Comparison of ENCODE assay signal across 8 cellular contexts in genomic region chr14:54220122-54220691, GRCh38.
DNase-seq lines count a peak whose midpoint lies in the region; ATAC-seq and TF ChIP-seq lines count a peak whose summit lies in the region.

No MANE protein-coding gene starts in this region.

- TF ChIP-seq POLR2A in heart left ventricle (IDR thresholded peaks at IDR 0.05) (no peak), ovary (IDR thresholded peaks at IDR 0.05) (no peak)

- 2 to 5% (median 4%) methylated on average over 26 of the region's 26 CpGs for WGBS in heart left ventricle, 4 donors
- WGBS in ovary, 3 donors, result 2 to 3% (median 2%) methylated on average over 26 of the region's 26 CpGs

- peak; percentile 62 to 80 (median 78) for ATAC-seq in heart left ventricle
- no peak for ATAC-seq in HG03378 (IDR thresholded peaks at IDR 0.05; ENCODE audit: unreplicated experiment)

- no peaks in the 10 kb centered on the region for H3K9me3 Mint-ChIP-seq in activated CD4-positive, alpha-beta memory T cell treated with anti-CD3 and anti-CD28 coated beads, Interleukin-2, amount 10 ng/mL, durations not matched to agents 7 days and 5 days

- H3K4me3 ChIP-seq in BJ (ENCODE audit: low read depth, low read length) (peak overlapping the region; percentile 12; the same call in 1 of the 2 replicates), heart left ventricle (peak overlapping the region in 11 of 12 donors; percentile 3 to 53 (median 37)), ovary (peak overlapping the region; percentile 22)

- H3K9me3 ChIP-seq in heart left ventricle (no peaks in the 10 kb centered on the region), ovary (no peaks in the 10 kb centered on the region)

- H3K36me3 ChIP-seq in BJ (ENCODE audit: control insufficient read depth, insufficient read depth, low read length) (no peaks in the 10 kb centered on the region), heart left ventricle (no peaks in the 10 kb centered on the region), ovary (no peaks in the 10 kb centered on the region)

- H3K27me3 Mint-ChIP-seq in activated CD4-positive, alpha-beta memory T cell treated with anti-CD3 and anti-CD28 coated beads, Interleukin-2, amount 10 ng/mL, durations not matched to agents 7 days and 5 days, result peaks cover 65% of the 10 kb centered on the region

- no peak overlapping the region for H3K4me3 Mint-ChIP-seq in activated CD4-positive, alpha-beta memory T cell treated with anti-CD3 and anti-CD28 coated beads, Interleukin-2, amount 10 ng/mL, durations not matched to agents 7 days and 5 days

- H3K27me3 ChIP-seq in BJ (ENCODE audit: control insufficient read depth, insufficient read depth, low read length) (peaks cover 3% of the 10 kb centered on the region), heart left ventricle (peaks cover 0 to 53% (median 27%) of the 10 kb centered on the region in 9 donors), ovary (no peaks in the 10 kb centered on the region)

- no peak overlapping the region for H3K27ac Mint-ChIP-seq in activated CD4-positive, alpha-beta memory T cell treated with anti-CD3 and anti-CD28 coated beads, Interleukin-2, amount 10 ng/mL, durations not matched to agents 7 days and 5 days

- TF ChIP-seq EP300 in ovary (IDR thresholded peaks at IDR 0.05), result no peak

- DNase-seq in BJ (ENCODE audit: low read depth), result no peak
- peak; percentile 84 for DNase-seq in NCI-H69 (lab: John Stamatoyannopoulos, UW)
- DNase-seq in heart left ventricle, result peak in 3 of 5 donors; percentile 30 to 69 (median 45)
- peak in 2 of 5 donors; percentile 27 to 32 for DNase-seq in ovary
- no peak for DNase-seq in activated gamma-delta T cell (lab: John Stamatoyannopoulos, UW)
- no peak for DNase-seq in DMS153 treated with DMSO at 0.1 percent for 48 hours (lab: John Stamatoyannopoulos, UW; ENCODE audit: unreplicated experiment)
- DNase-seq in activated CD4-positive, alpha-beta memory T cell treated with anti-CD3 and anti-CD28 coated beads, Interleukin-2, amount 10 ng/mL, durations not matched to agents 7 days and 5 days, result no peak

- POLR2A ChIA-PET in BJ (lab: Charles Lee), result no interaction called here
- POLR2A ChIA-PET in activated CD4-positive, alpha-beta memory T cell treated with anti-CD3 and anti-CD28 coated beads, Interleukin-2, amount 10 ng/mL, durations not matched to agents 7 days and 5 days (lab: Charles Lee), result no interaction called here

- H3K4me1 Mint-ChIP-seq in activated CD4-positive, alpha-beta memory T cell treated with anti-CD3 and anti-CD28 coated beads, Interleukin-2, amount 10 ng/mL, durations not matched to agents 7 days and 5 days, result peaks cover 4% of the 10 kb centered on the region

- CTCF ChIA-PET in BJ (lab: Yijun Ruan, JAX), result interaction anchor here (1.0 to 1.3 kb wide), 2 partner anchors 109 to 682 kb away, joined by 3 read pairs; no protein-coding TSS in a partner anchor
- CTCF ChIA-PET in activated CD4-positive, alpha-beta memory T cell treated with anti-CD3 and anti-CD28 coated beads, Interleukin-2, amount 10 ng/mL, durations not matched to agents 7 days and 5 days (lab: Charles Lee), result interaction anchor here (0.6 kb wide), 1 partner anchor 9 kb away, joined by 3 read pairs; no protein-coding TSS in a partner anchor

- peak overlapping the region in 5 of 12 donors; percentile 33 to 58 (median 44) for H3K27ac ChIP-seq in heart left ventricle
- no peak overlapping the region for H3K27ac ChIP-seq in ovary

- intact Hi-C loops in heart left ventricle (cut with DNase I) (no loop called here), ovary (cut with DNase I) (no loop called here)

- no peak for TF ChIP-seq CTCF in BJ (IDR thresholded peaks at IDR 0.05; ENCODE audit: insufficient read depth, low read depth, low read length)
- no peak for TF ChIP-seq CTCF in heart left ventricle (IDR thresholded peaks at IDR 0.05)
- no peak for TF ChIP-seq CTCF in ovary (IDR thresholded peaks at IDR 0.05)

- H3K36me3 Mint-ChIP-seq in activated CD4-positive, alpha-beta memory T cell treated with anti-CD3 and anti-CD28 coated beads, Interleukin-2, amount 10 ng/mL, durations not matched to agents 7 days and 5 days (ENCODE audit: low read depth), result no peaks in the 10 kb centered on the region

- H3K4me1 ChIP-seq in heart left ventricle, result peaks cover 0 to 19% (median 2%) of the 10 kb centered on the region in 12 donors
- H3K4me1 ChIP-seq in ovary (ENCODE audit: insufficient read depth), result peaks cover 2% of the 10 kb centered on the region

Comparison
In these comparisons a context has a peak if more than half of its experiments do, and no peak if none do; other contexts are left out.
1. DNase-seq: peak in NCI-H69 (single experiment) and heart left ventricle (3 of 5); none in BJ (single experiment), activated gamma-delta T cell (single experiment), DMS153 treated with DMSO at 0.1 percent for 48 hours (single experiment) and activated CD4-positive, alpha-beta memory T cell treated with anti-CD3 and anti-CD28 coated beads, Interleukin-2, amount 10 ng/mL, durations not matched to agents 7 days and 5 days (single experiment).
2. Peak in every context shown above with its lines, with median percentiles within 50 percentile points of each other: H3K4me3 ChIP-seq.